ENCODE assay signal across 1 cellular context in genomic region chr2:101753207-101753616, GRCh38.
TF ChIP-seq lines count a peak whose summit lies in the region.

No MANE protein-coding gene starts in this region.

TF ChIP-seq in HepG2, 621 proteins besides CTCF, POLR2A, EP300 and RAD21 (continued from another document and continues in another):
- TF ChIP-seq ZNF318 (CRISPR knock-in tag; IDR thresholded peaks at IDR 0.05), result no peak
- no peak for TF ChIP-seq ARNT (IDR thresholded peaks at IDR 0.05)
- no peak for TF ChIP-seq DPF2 (CRISPR knock-in tag; IDR thresholded peaks at IDR 0.05; ENCODE audit: borderline replicate concordance, low read depth)
- TF ChIP-seq HOMEZ (CRISPR knock-in tag; IDR thresholded peaks at IDR 0.05; ENCODE audit: low read depth), result no peak
- TF ChIP-seq TMF1 (CRISPR knock-in tag; IDR thresholded peaks at IDR 0.05; ENCODE audit: low read depth), result no peak
- TF ChIP-seq SOX13 (IDR thresholded peaks at IDR 0.05), result no peak
- TF ChIP-seq SOX13 (CRISPR knock-in tag; conservative IDR thresholded peaks at IDR 0.05 in 1 of 2, IDR thresholded peaks at IDR 0.05 in 1 of 2), result peak in 1 of 2 experiments; percentile 86; a peak in 2 of 4 replicates
- TF ChIP-seq ZNF24 (IDR thresholded peaks at IDR 0.05), result no peak
- no peak for TF ChIP-seq ZNF564 (CRISPR knock-in tag; IDR thresholded peaks at IDR 0.05)
- TF ChIP-seq PLSCR1 (CRISPR knock-in tag; IDR thresholded peaks at IDR 0.05; ENCODE audit: borderline replicate concordance), result no peak
- peak; percentile 98 for TF ChIP-seq GFI1 (CRISPR knock-in tag; IDR thresholded peaks at IDR 0.05; ENCODE audit: borderline replicate concordance)
- 0 out of 2 replicates have a peak, but pooled peaks have one; percentile 26 for TF ChIP-seq FOXJ3 (CRISPR knock-in tag; IDR thresholded peaks at IDR 0.05; ENCODE audit: borderline replicate concordance)
- 0 out of 2 replicates have a peak, but pooled peaks have one; percentile 38 for TF ChIP-seq GATA4 (IDR thresholded peaks at IDR 0.05; ENCODE audit: borderline replicate concordance, low read depth)
- TF ChIP-seq THRA (CRISPR knock-in tag; IDR thresholded peaks at IDR 0.05; ENCODE audit: borderline replicate concordance), result 0 out of 2 replicates have a peak, but pooled peaks have one; percentile 24
- no peak for TF ChIP-seq GTF2F1 (IDR thresholded peaks at IDR 0.05; ENCODE audit: low read length)
- TF ChIP-seq U2AF2 (IDR thresholded peaks at IDR 0.05; ENCODE audit: low read depth, low read length), result no peak
- no peak for TF ChIP-seq ZSCAN9 (CRISPR knock-in tag; IDR thresholded peaks at IDR 0.05; ENCODE audit: borderline replicate concordance)
- TF ChIP-seq ZNF337 (CRISPR knock-in tag; IDR thresholded peaks at IDR 0.05; ENCODE audit: borderline replicate concordance, low read depth), result no peak
- no peak for TF ChIP-seq AGO1 (IDR thresholded peaks at IDR 0.05; ENCODE audit: low read depth, low read length, poor library complexity, severe bottlenecking)
- TF ChIP-seq ZNF460 (CRISPR knock-in tag; IDR thresholded peaks at IDR 0.05; ENCODE audit: borderline replicate concordance), result no peak
- TF ChIP-seq SIX4 (CRISPR knock-in tag; IDR thresholded peaks at IDR 0.05), result peak; percentile 51; the same call in 1 of the 2 replicates
- peak; percentile 66; the same call in 1 of the 2 replicates for TF ChIP-seq NR2F2 (IDR thresholded peaks at IDR 0.05; ENCODE audit: borderline replicate concordance, low read depth)
- no peak; the same call in 1 of the 2 replicates for TF ChIP-seq SALL1 (CRISPR knock-in tag; IDR thresholded peaks at IDR 0.05)
- TF ChIP-seq NFYC (CRISPR knock-in tag; IDR thresholded peaks at IDR 0.05), result no peak
- TF ChIP-seq ZFP36 (IDR thresholded peaks at IDR 0.05; ENCODE audit: borderline replicate concordance, low read depth, low read length, partially characterized antibody), result no peak
- TF ChIP-seq HOXA3 (CRISPR knock-in tag; IDR thresholded peaks at IDR 0.05), result no peak
- TF ChIP-seq ZNF160 (CRISPR knock-in tag; IDR thresholded peaks at IDR 0.05), result no peak
- no peak for TF ChIP-seq ZBTB7B (CRISPR knock-in tag; IDR thresholded peaks at IDR 0.05)
- TF ChIP-seq RARA (CRISPR knock-in tag; IDR thresholded peaks at IDR 0.05), result peak; percentile 32; the same call in 1 of the 2 replicates
- TF ChIP-seq YEATS4 (CRISPR knock-in tag; IDR thresholded peaks at IDR 0.05; ENCODE audit: borderline replicate concordance), result no peak
- TF ChIP-seq SETDB1 (CRISPR knock-in tag; IDR thresholded peaks at IDR 0.05; ENCODE audit: borderline replicate concordance), result no peak
- no peak for TF ChIP-seq PITX1 (CRISPR knock-in tag; IDR thresholded peaks at IDR 0.05)
- TF ChIP-seq SP2 (CRISPR knock-in tag; IDR thresholded peaks at IDR 0.05), result no peak
- no peak for TF ChIP-seq MATR3 (CRISPR knock-in tag; IDR thresholded peaks at IDR 0.05)
- TF ChIP-seq PRDM10 (CRISPR knock-in tag; IDR thresholded peaks at IDR 0.05; ENCODE audit: low read depth), result no peak
- no peak for TF ChIP-seq SMARCC2 (IDR thresholded peaks at IDR 0.05)
- TF ChIP-seq BORCS8-MEF2B (CRISPR knock-in tag; IDR thresholded peaks at IDR 0.05), result no peak
- no peak for TF ChIP-seq ZNF333 (CRISPR knock-in tag; IDR thresholded peaks at IDR 0.05; ENCODE audit: borderline replicate concordance)
- TF ChIP-seq ZNF280B (CRISPR knock-in tag; IDR thresholded peaks at IDR 0.05; ENCODE audit: borderline replicate concordance), result no peak
- TF ChIP-seq ZNF230 (CRISPR knock-in tag; IDR thresholded peaks at IDR 0.05), result no peak
- no peak for TF ChIP-seq ZNF670 (CRISPR knock-in tag; IDR thresholded peaks at IDR 0.05; ENCODE audit: borderline replicate concordance)
- peak; percentile 35; the same call in 1 of the 2 replicates for TF ChIP-seq ZNF362 (CRISPR knock-in tag; IDR thresholded peaks at IDR 0.05; ENCODE audit: borderline replicate concordance)
- TF ChIP-seq POLR2AphosphoS2 (IDR thresholded peaks at IDR 0.05; ENCODE audit: low read depth, low read length), result no peak
- TF ChIP-seq TERF1 (CRISPR knock-in tag; IDR thresholded peaks at IDR 0.05), result no peak
- no peak for TF ChIP-seq TRIM24 (CRISPR knock-in tag; IDR thresholded peaks at IDR 0.05)
- peak; percentile 88; the same call in 1 of the 2 replicates for TF ChIP-seq SOX5 (CRISPR knock-in tag; IDR thresholded peaks at IDR 0.05; ENCODE audit: borderline replicate concordance)
- no peak for TF ChIP-seq FOXK2 (IDR thresholded peaks at IDR 0.05)
